15 cellular contexts compared by ENCODE assay signal in the genomic region with DNA sequence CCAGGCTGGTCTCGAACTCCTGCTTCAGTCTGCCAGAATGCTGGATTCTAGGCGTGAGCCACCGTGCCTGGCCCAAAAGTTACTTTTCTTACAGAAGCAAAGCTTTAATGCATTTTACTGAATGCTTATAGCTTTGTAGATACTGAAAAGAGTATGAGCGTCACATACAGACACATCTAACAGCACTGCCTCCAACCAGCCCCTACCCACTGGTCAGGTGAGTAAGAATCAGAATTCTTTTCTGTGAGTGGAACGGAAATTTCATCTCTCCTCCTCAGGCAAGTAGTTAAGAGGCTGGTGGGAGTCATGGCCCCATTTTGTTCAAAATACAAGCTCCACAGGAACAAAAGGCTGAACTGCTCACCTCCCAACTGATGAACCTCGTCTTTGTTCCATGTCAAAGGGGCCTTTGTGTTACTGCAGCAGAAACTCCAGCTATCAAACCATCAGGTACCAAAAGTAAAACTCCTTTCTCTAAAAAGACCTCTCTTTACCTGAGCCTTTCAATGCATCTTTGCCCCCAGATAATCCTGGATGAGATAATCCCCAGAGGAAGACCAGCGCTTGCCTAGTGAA. TPM values are rescaled to one million over a fixed set of nuclear protein-coding genes. Genes with fewer than 3 reads are reported as not detected.
A peak's percentile ranks its signal among the peaks of the same experiment; 100 is the strongest.
DNase-seq lines count a peak whose midpoint lies in the region; ATAC-seq and TF ChIP-seq lines count a peak whose summit lies in the region.
"Had no signal": no experiment of that assay in that cellular context is flagged by ENCODE, and none has a peak within 500 bp of the region (broad histone marks: within the 10 kb centered on the region; RNA-seq: fewer than 3 reads in every experiment).

No MANE protein-coding gene starts in this region.

- CTCF ChIA-PET in WTC11 (lab: Charles Lee): interaction anchor here (1.8 kb wide), 1 partner anchor 33 kb away, joined by 6 read pairs; no protein-coding TSS in a partner anchor

- H3K27ac Mint-ChIP-seq in GM23338 (no peak overlapping the region), WTC11 (0 out of 2 replicates have a peak overlapping the region, but pooled peaks have one; percentile 23), neural progenitor cell (no peak overlapping the region)

- H3K27me3 Mint-ChIP-seq in GM23338 (ENCODE audit: insufficient read depth, low read depth, poor library complexity): peaks cover 11% of the 10 kb centered on the region
- H3K27me3 Mint-ChIP-seq in WTC11 (ENCODE audit: low read depth): no peaks in the 10 kb centered on the region
- peaks cover 2% of the 10 kb centered on the region for H3K27me3 Mint-ChIP-seq in neural progenitor cell (ENCODE audit: insufficient read depth, low read depth)

- H2AFZ ChIP-seq in GM23338: no peak overlapping the region
- no peak overlapping the region for H2AFZ ChIP-seq in neural progenitor cell (replicated peaks)

- H3K9me3 ChIP-seq in neural progenitor cell (ENCODE audit: low read depth): no peaks in the 10 kb centered on the region

- TF ChIP-seq CTCF in GM23338 (conservative IDR thresholded peaks at IDR 0.05; ENCODE audit: low read depth in 2 of 2) (no peak), WTC11 (IDR thresholded peaks at IDR 0.05) (no peak), neural progenitor cell (IDR thresholded peaks at IDR 0.05) (no peak)

- H3K27ac ChIP-seq in GM23338 (ENCODE audit: low read depth) (0 out of 2 replicates have a peak overlapping the region, but pooled peaks have one; percentile 45), neural progenitor cell (no peak overlapping the region)
- H3K27ac ChIP-seq: C4-2B had no signal

- H3K9ac ChIP-seq in neural progenitor cell: no peak overlapping the region

- ATAC-seq in GM23338: no peak
- ATAC-seq in WTC11: no peak
- ATAC-seq in GM21390 (IDR thresholded peaks at IDR 0.05; ENCODE audit: unreplicated experiment): no peak
- ATAC-seq: K562, Right ventricle myocardium inferior had no signal

- no peak overlapping the region for H3K4me3 ChIP-seq in GM23338
- H3K4me3 ChIP-seq in neural progenitor cell: no peak overlapping the region
- H3K4me3 ChIP-seq: K562 had no signal

- H3K4me1 Mint-ChIP-seq in GM23338: peaks cover 3% of the 10 kb centered on the region; the same call in 1 of the 3 replicates
- H3K4me1 Mint-ChIP-seq in WTC11: no peaks in the 10 kb centered on the region
- H3K4me1 Mint-ChIP-seq in neural progenitor cell: peaks cover 5% of the 10 kb centered on the region

- H4K20me1 ChIP-seq in GM23338 (replicated peaks; ENCODE audit: insufficient read depth) (no peaks in the 10 kb centered on the region; the same call in none of the 2 replicates), neural progenitor cell (ENCODE audit: low read depth) (no peaks in the 10 kb centered on the region)

- H3K36me3 Mint-ChIP-seq in GM23338 (ENCODE audit: low read depth) (peaks cover 28% of the 10 kb centered on the region), WTC11 (peaks cover 4% of the 10 kb centered on the region; the same call in 1 of the 2 replicates), neural progenitor cell (peaks cover 3% of the 10 kb centered on the region)

- H3K9me2 ChIP-seq in GM23338 (ENCODE audit: insufficient read depth): no peaks in the 10 kb centered on the region

- H3F3A ChIP-seq in GM23338 (replicated peaks; ENCODE audit: low read depth) (no peaks in the 10 kb centered on the region), neural progenitor cell (ENCODE audit: low read depth) (peaks cover 6% of the 10 kb centered on the region)

- H3K27me3 ChIP-seq in GM23338 (ENCODE audit: insufficient read depth): no peaks in the 10 kb centered on the region
- no peaks in the 10 kb centered on the region for H3K27me3 ChIP-seq in neural progenitor cell

- H3K4me1 ChIP-seq in GM23338 (ENCODE audit: insufficient read depth) (no peaks in the 10 kb centered on the region), neural progenitor cell (peaks cover 13% of the 10 kb centered on the region)

- no peaks in the 10 kb centered on the region; the same call in 1 of the 3 replicates for H3K9me3 Mint-ChIP-seq in GM23338
- no peaks in the 10 kb centered on the region for H3K9me3 Mint-ChIP-seq in WTC11
- H3K9me3 Mint-ChIP-seq in neural progenitor cell: no peaks in the 10 kb centered on the region

- peak; percentile 12 for DNase-seq in activated effector memory CD4-positive, alpha-beta T cell treated with anti-CD3 and anti-CD28 coated beads, Interleukin-2, amount 50 U/mL, for 16 hours
- no peak for DNase-seq in activated effector memory CD4-positive, alpha-beta T cell treated with Interleukin-2 at 50 U/mL for 16 hours
- no peak for DNase-seq in GM23338 (ENCODE audit: low spot score)
- no peak for DNase-seq in WTC11 (ENCODE audit: low spot score)
- peak; percentile 43 for DNase-seq in neural progenitor cell (ENCODE audit: low spot score)
- DNase-seq in nucleus accumbens (lab: John Stamatoyannopoulos, UW): no peak
- DNase-seq: ACHN, AML-193, DND-41, NCI-H1105 treated with DMSO at 0.1 percent for 48 hours, NCI-H1694 had no signal

- POLR2A ChIA-PET in WTC11 (lab: Charles Lee): no interaction called here

- H3K36me3 ChIP-seq in GM23338 (ENCODE audit: insufficient read depth): peaks cover 5% of the 10 kb centered on the region; the same call in 1 of the 2 replicates
- H3K36me3 ChIP-seq in neural progenitor cell: no peaks in the 10 kb centered on the region

- no peak overlapping the region for H3K4me3 Mint-ChIP-seq in GM23338
- H3K4me3 Mint-ChIP-seq in WTC11: no peak overlapping the region
- H3K4me3 Mint-ChIP-seq in neural progenitor cell: no peak overlapping the region

- H3K4me2 ChIP-seq in GM23338: no peak overlapping the region
- peak overlapping the region; percentile 36 for H3K4me2 ChIP-seq in neural progenitor cell

- H3K79me2 ChIP-seq in GM23338 (replicated peaks; ENCODE audit: insufficient read depth): peaks cover 25% of the 10 kb centered on the region
- H3K79me2 ChIP-seq in neural progenitor cell (ENCODE audit: low read depth): no peaks in the 10 kb centered on the region

TF ChIP-seq in GM23338, 12 proteins besides CTCF, POLR2A, EP300 and RAD21 (continues in another document):
- TF ChIP-seq, protein P1, sequence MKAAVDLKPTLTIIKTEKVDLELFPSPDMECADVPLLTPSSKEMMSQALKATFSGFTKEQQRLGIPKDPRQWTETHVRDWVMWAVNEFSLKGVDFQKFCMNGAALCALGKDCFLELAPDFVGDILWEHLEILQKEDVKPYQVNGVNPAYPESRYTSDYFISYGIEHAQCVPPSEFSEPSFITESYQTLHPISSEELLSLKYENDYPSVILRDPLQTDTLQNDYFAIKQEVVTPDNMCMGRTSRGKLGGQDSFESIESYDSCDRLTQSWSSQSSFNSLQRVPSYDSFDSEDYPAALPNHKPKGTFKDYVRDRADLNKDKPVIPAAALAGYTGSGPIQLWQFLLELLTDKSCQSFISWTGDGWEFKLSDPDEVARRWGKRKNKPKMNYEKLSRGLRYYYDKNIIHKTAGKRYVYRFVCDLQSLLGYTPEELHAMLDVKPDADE (IDR thresholded peaks at IDR 0.05): no peak
- TF ChIP-seq STAT1 (IDR thresholded peaks at IDR 0.05; ENCODE audit: unreplicated experiment) (no peak), CREB1 (CRISPR knock-in tag; IDR thresholded peaks at IDR 0.05; ENCODE audit: low read depth) (no peak), NANOG (IDR thresholded peaks at IDR 0.05; ENCODE audit: borderline replicate concordance) (no peak), ZNF114 (CRISPR knock-in tag; IDR thresholded peaks at IDR 0.05) (no peak)

TF ChIP-seq in WTC11, 78 proteins besides CTCF, POLR2A, EP300 and RAD21:
- no peak for TF ChIP-seq ZNF219 (CRISPR knock-in tag; IDR thresholded peaks at IDR 0.05; ENCODE audit: borderline replicate concordance)
- TF ChIP-seq NR2C2 (CRISPR knock-in tag; IDR thresholded peaks at IDR 0.05): no peak
- no peak for TF ChIP-seq MYBL2 (CRISPR knock-in tag; IDR thresholded peaks at IDR 0.05)
- no peak for TF ChIP-seq RORB (CRISPR knock-in tag; IDR thresholded peaks at IDR 0.05)
- no peak for TF ChIP-seq CREM (CRISPR knock-in tag; IDR thresholded peaks at IDR 0.05)
- TF ChIP-seq, protein P2, sequence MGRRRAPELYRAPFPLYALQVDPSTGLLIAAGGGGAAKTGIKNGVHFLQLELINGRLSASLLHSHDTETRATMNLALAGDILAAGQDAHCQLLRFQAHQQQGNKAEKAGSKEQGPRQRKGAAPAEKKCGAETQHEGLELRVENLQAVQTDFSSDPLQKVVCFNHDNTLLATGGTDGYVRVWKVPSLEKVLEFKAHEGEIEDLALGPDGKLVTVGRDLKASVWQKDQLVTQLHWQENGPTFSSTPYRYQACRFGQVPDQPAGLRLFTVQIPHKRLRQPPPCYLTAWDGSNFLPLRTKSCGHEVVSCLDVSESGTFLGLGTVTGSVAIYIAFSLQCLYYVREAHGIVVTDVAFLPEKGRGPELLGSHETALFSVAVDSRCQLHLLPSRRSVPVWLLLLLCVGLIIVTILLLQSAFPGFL (CRISPR knock-in tag; IDR thresholded peaks at IDR 0.05; ENCODE audit: borderline replicate concordance): no peak
- TF ChIP-seq ZNF416 (CRISPR knock-in tag; IDR thresholded peaks at IDR 0.05): no peak
- TF ChIP-seq ELF4 (CRISPR knock-in tag; IDR thresholded peaks at IDR 0.05; ENCODE audit: low read depth): no peak

RNA-seq across cellular contexts. Expression of gene RFLNB, which starts 0.8 kb away (rescaled TPM):
- 59.2 and 59.9 TPM in 2 replicates for total RNA-seq in GM23338 (2014; rRNA removed; shearing (Covaris generic))
- 40.7 and 49.4 TPM in 2 replicates for polyA plus RNA-seq in GM23338 (2016; fragmentation: Nextera tagmentation; extraction: Ambion mirVana)
- total RNA-seq in WTC11 (2021) (16.0 to 19.4 TPM (median 18.4 TPM) in 3 replicates), neural progenitor cell (ENCODE audit: low replicate concordance) (6.5 and 9.5 TPM in 2 replicates)

Comparison
In these comparisons a context has a peak if more than half of its experiments do, and no peak if none do; other contexts are left out.
1. DNase-seq: peak in activated effector memory CD4-positive, alpha-beta T cell treated with anti-CD3 and anti-CD28 coated beads, Interleukin-2, amount 50 U/mL, for 16 hours (single experiment) and neural progenitor cell (single experiment); none in activated effector memory CD4-positive, alpha-beta T cell treated with Interleukin-2 at 50 U/mL for 16 hours (single experiment), GM23338 (single experiment), WTC11 (single experiment) and nucleus accumbens (0 of 56).